15 cellular contexts compared by ENCODE assay signal in genomic region chr1:47536646-47537118, GRCh38.
A peak's percentile ranks its signal among the peaks of the same experiment; 100 is the strongest.
DNase-seq lines count a peak whose midpoint lies in the region; ATAC-seq, FAIRE-seq and TF ChIP-seq lines count a peak whose summit lies in the region.
"Had no signal": no experiment of that assay in that cellular context is flagged by ENCODE, and none has a peak within 500 bp of the region (broad histone marks: within the 10 kb centered on the region; RNA-seq: fewer than 3 reads in every experiment).

No MANE protein-coding gene starts in this region.

- no peak overlapping the region for H3K4me3 ChIP-seq in SJSA1
- H3K4me3 ChIP-seq in mucosa of descending colon = no peak overlapping the region
- H3K4me3 ChIP-seq: HAP-1, SJCRH30 had no signal

- POLR2A ChIA-PET in HEK293T (lab: Yijun Ruan, JAX) = interaction anchor here (1.5 kb wide), 1 partner anchor 99 kb away, joined by 5 read pairs; the partner anchor contains the start of gene FOXD2

- no peak for TF ChIP-seq POLR2A in H54 (IDR thresholded peaks at IDR 0.05; ENCODE audit: low read depth, low read length)

- DNase-seq in HEK293T (ENCODE audit: extremely low spot score) = peak; percentile 57
- DNase-seq in SJSA1 (ENCODE audit: low read depth in 1 of 2, low spot score in 2 of 2) = peak; percentile 53 to 60
- peak; percentile 72 to 74 (median 73) for DNase-seq in mucosa of descending colon
- DNase-seq in H54 (ENCODE audit: insufficient read length, low spot score) = no peak
- DNase-seq in D721Med (ENCODE audit: insufficient read length, low spot score) = no peak
- DNase-seq: AML-193; CD4-positive, alpha-beta memory T cell; NCI-H187; NCI-H524 treated with DMSO at 0.1 percent for 48 hours had no signal

- H3K36me3 ChIP-seq in SJSA1 (no peaks in the 10 kb centered on the region), mucosa of descending colon (ENCODE audit: low read depth) (no peaks in the 10 kb centered on the region)
- H3K36me3 ChIP-seq: HAP-1, SJCRH30 had no signal

- H3K27ac ChIP-seq in C4-2B (peak overlapping the region; percentile 65), SJSA1 (no peak overlapping the region)
- H3K27ac ChIP-seq: RWPE1, SJCRH30 had no signal

- H3K4me1 ChIP-seq in SJSA1 (replicated peaks) (peaks cover 45% of the 10 kb centered on the region), mucosa of descending colon (ENCODE audit: low read depth) (peaks cover 20% of the 10 kb centered on the region)
- H3K4me1 ChIP-seq: HAP-1 had no signal

- CTCF ChIA-PET in HEK293T (lab: Yijun Ruan, JAX) = interaction anchor here (0.7 to 0.9 kb wide), 3 partner anchors 9 to 99 kb away, joined by 3 to 5 read pairs (median 4); no protein-coding TSS in a partner anchor

- TF ChIP-seq CTCF in C4-2B (conservative IDR thresholded peaks at IDR 0.05) (no peak), mucosa of descending colon (IDR thresholded peaks at IDR 0.05) (no peak), D721Med (IDR thresholded peaks at IDR 0.05; ENCODE audit: insufficient read depth, missing control alignments) (no peak)

- no peak for FAIRE-seq in H54 (lab: Jason Lieb, UNC)
- FAIRE-seq in D721Med (lab: Jason Lieb, UNC) = no peak

- intact Hi-C loops in mucosa of descending colon (cut with DNase I, micrococcal nuclease) = no loop called here

- H3K9me3 ChIP-seq in SJSA1 (replicated peaks) = no peaks in the 10 kb centered on the region
- no peaks in the 10 kb centered on the region for H3K9me3 ChIP-seq in mucosa of descending colon
- H3K9me3 ChIP-seq: HAP-1, SJCRH30 had no signal

- no peaks in the 10 kb centered on the region for H3K27me3 ChIP-seq in SJSA1 (replicated peaks)
- H3K27me3 ChIP-seq: SJCRH30 had no signal

- ATAC-seq in mucosa of descending colon (peak; percentile 78), HG03039 (IDR thresholded peaks at IDR 0.05; ENCODE audit: unreplicated experiment) (no peak), GM18870 (IDR thresholded peaks at IDR 0.05; ENCODE audit: unreplicated experiment) (no peak)

TF ChIP-seq in HEK293T, 16 proteins besides CTCF, POLR2A, EP300 and RAD21:
- TF ChIP-seq, protein P1, sequence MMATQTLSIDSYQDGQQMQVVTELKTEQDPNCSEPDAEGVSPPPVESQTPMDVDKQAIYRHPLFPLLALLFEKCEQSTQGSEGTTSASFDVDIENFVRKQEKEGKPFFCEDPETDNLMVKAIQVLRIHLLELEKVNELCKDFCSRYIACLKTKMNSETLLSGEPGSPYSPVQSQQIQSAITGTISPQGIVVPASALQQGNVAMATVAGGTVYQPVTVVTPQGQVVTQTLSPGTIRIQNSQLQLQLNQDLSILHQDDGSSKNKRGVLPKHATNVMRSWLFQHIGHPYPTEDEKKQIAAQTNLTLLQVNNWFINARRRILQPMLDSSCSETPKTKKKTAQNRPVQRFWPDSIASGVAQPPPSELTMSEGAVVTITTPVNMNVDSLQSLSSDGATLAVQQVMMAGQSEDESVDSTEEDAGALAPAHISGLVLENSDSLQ (IDR thresholded peaks at IDR 0.05) = peak; percentile 93
- no peak for TF ChIP-seq SUZ12 (IDR thresholded peaks at IDR 0.05)

Comparison
In these comparisons a context has a peak if more than half of its experiments do, and no peak if none do; other contexts are left out.
1. DNase-seq: peak in HEK293T (single experiment), SJSA1 (2 of 2) and mucosa of descending colon (3 of 3); none in H54 (single experiment) and D721Med (single experiment).